In the genomic region with DNA sequence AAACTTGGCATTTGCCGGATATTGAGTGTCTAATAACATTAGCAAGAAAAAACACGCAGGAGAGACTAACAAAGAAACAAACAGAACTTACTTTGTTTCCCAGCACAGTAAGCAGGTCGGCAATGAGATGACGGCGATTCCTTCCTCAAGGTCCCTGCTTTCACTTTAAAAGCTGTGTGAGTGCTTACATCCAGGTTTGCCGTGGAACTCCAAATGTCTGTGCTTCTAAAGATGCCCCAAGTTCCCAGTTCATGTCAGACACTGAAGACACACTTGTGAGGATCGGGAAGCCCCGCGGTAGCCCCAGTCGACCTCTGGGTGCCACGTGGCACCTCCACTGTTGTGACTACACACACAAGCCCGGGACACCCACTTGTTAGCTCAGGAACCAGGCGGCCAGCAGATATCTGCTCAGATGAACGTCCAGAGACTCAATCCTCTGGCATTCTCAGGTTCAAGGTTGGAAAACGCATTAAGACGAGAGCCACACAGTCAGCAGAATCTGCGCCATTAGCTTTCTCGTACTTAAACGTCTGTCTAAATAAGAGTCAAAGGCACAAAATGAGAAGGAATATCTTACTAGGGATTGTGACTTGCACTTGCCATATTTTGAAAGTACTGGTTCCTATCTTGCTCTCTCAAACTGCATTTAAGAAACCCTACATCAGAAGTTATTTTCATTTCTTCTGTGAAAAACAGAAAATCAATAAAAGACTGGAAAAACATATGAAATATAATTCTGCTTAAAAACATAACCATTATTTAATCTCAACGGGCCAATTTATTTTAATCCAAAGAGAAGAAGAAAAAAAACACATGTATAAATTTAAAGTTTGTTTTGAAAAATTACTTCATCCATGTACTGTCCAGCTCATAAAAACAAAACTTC, we compare ENCODE assay signal across 8 cellular contexts.
DNase-seq lines count a peak whose midpoint lies in the region; ATAC-seq, FAIRE-seq and TF ChIP-seq lines count a peak whose summit lies in the region.

No MANE protein-coding gene starts in this region.

- ATAC-seq in GM18517 (IDR thresholded peaks at IDR 0.05; ENCODE audit: unreplicated experiment) = no peak

- peak overlapping the region; percentile 35 for H3K4me3 ChIP-seq in colonic mucosa
- H3K4me3 ChIP-seq in mucosa of stomach (ENCODE audit: low read length) = peak overlapping the region; percentile 58

- peak; percentile 21 for FAIRE-seq in GM12892 (lab: Jason Lieb, UNC)

- TF ChIP-seq POLR2A in GM12892 (IDR thresholded peaks at IDR 0.05; ENCODE audit: low read depth, low read length) = peak; percentile 24; the same call in 1 of the 2 replicates

- H3K9me3 ChIP-seq in colonic mucosa (no peaks in the 10 kb centered on the region), mucosa of stomach (ENCODE audit: control insufficient read depth, low read length) (no peaks in the 10 kb centered on the region)

- peaks cover 21% of the 10 kb centered on the region for H3K4me1 Mint-ChIP-seq in glutamatergic neuron (ENCODE audit: low read depth, unreplicated experiment)

- H3K27me3 Mint-ChIP-seq in glutamatergic neuron (ENCODE audit: unreplicated experiment) = peaks cover 2% of the 10 kb centered on the region

- peaks cover 2% of the 10 kb centered on the region for H3K9me3 Mint-ChIP-seq in glutamatergic neuron (ENCODE audit: unreplicated experiment)

- no peak overlapping the region for H3K4me3 Mint-ChIP-seq in glutamatergic neuron (ENCODE audit: unreplicated experiment)

- no peak for DNase-seq in GM12892 (ENCODE audit: insufficient read length)
- peak; percentile 22 for DNase-seq in RPMI8226
- DNase-seq in colonic mucosa = peak; percentile 75
- DNase-seq in HuH-7.5 (ENCODE audit: low spot score) = no peak
- no peak for DNase-seq in glutamatergic neuron
- DNase-seq in NCI-H1694 treated with DMSO at 0.1 percent for 48 hours (lab: John Stamatoyannopoulos, UW) = no peak

- H3K27me3 ChIP-seq in colonic mucosa (no peaks in the 10 kb centered on the region), mucosa of stomach (ENCODE audit: control insufficient read depth, insufficient read depth, low read length) (no peaks in the 10 kb centered on the region)

- H3K9ac ChIP-seq in colonic mucosa (ENCODE audit: low read depth in 2 of 2, low read length in 2 of 2) (peak overlapping the region; percentile 74 to 95), mucosa of stomach (ENCODE audit: low read length) (peak overlapping the region; percentile 81)

- no peak overlapping the region for H3K27ac Mint-ChIP-seq in glutamatergic neuron (ENCODE audit: unreplicated experiment)

- H3K4me1 ChIP-seq in colonic mucosa (peaks cover 5% of the 10 kb centered on the region), mucosa of stomach (ENCODE audit: control insufficient read depth, insufficient read depth, low read length) (peaks cover 9% of the 10 kb centered on the region)

- TF ChIP-seq CTCF in colonic mucosa (IDR thresholded peaks at IDR 0.05) = no peak
- no peak for TF ChIP-seq CTCF in glutamatergic neuron (IDR thresholded peaks at IDR 0.05; ENCODE audit: partially characterized antibody, unreplicated experiment)

- no peaks in the 10 kb centered on the region for H3K36me3 Mint-ChIP-seq in glutamatergic neuron (ENCODE audit: unreplicated experiment)

- peak overlapping the region; percentile 85 for H3K27ac ChIP-seq in colonic mucosa

- H3K36me3 ChIP-seq in colonic mucosa (no peaks in the 10 kb centered on the region), mucosa of stomach (ENCODE audit: control insufficient read depth, insufficient read depth, low read length) (no peaks in the 10 kb centered on the region)

- intact Hi-C loops in colonic mucosa (cut with DNase I) = loop anchor here (5.0 kb wide), 1 partner anchor 39 kb away; no protein-coding TSS in a partner anchor

Comparison
In these comparisons a context has a peak if more than half of its experiments do, and no peak if none do; other contexts are left out.
1. DNase-seq: peak in RPMI8226 (single experiment) and colonic mucosa (single experiment); none in GM12892 (single experiment), HuH-7.5 (single experiment), glutamatergic neuron (single experiment) and NCI-H1694 treated with DMSO at 0.1 percent for 48 hours (single experiment).